Comparison of ENCODE assay signal across 27 cellular contexts in genomic region chr4:24256547-24256946, GRCh38.
"Had no signal": no experiment of that assay in that cellular context is flagged by ENCODE, and none has a peak within 500 bp of the region (broad histone marks: within the 10 kb centered on the region; RNA-seq: fewer than 3 reads in every experiment).

No MANE protein-coding gene starts in this region.

- H3K36me3 Mint-ChIP-seq: activated naive CD4-positive, alpha-beta T cell treated with anti-CD3 and anti-CD28 coated beads, Interleukin-2, amount 10 ng/mL, durations not matched to agents 7 days and 5 days; activated naive CD4-positive, alpha-beta T cell treated with anti-CD3 and anti-CD28 coated beads, Interleukin-2, amount 50 U/mL, for 72 hours; activated naive CD8-positive, alpha-beta T cell treated with anti-CD3 and anti-CD28 coated beads, Interleukin-2, amount 10 ng/mL, durations not matched to agents 7 days and 5 days had no signal

- H3K27me3 Mint-ChIP-seq: activated CD4-positive, alpha-beta memory T cell treated with anti-CD3 and anti-CD28 coated beads, Interleukin-2, amount 10 ng/mL, durations not matched to agents 7 days and 5 days; activated CD4-positive, alpha-beta T cell treated with anti-CD3 and anti-CD28 coated beads, Interleukin-2, amount 10 ng/mL, durations not matched to agents 7 days and 5 days; activated naive CD4-positive, alpha-beta T cell treated with anti-CD3 and anti-CD28 coated beads, Interleukin-2, amount 10 ng/mL, durations not matched to agents 7 days and 5 days; activated naive CD8-positive, alpha-beta T cell treated with anti-CD3 and anti-CD28 coated beads, Interleukin-2, amount 10 ng/mL, durations not matched to agents 7 days and 5 days; activated T-cell treated with anti-CD3 and anti-CD28 coated beads, Interleukin-2, amount 50 U/mL, for 24 hours; central memory CD8-positive, alpha-beta T cell; dendritic cell treated with granulocyte-macrophage colony-stimulating factor and Interleukin-4, amounts not matched to agents 40 ng/mL and 50 ng/mL, for 4 days had no signal

- H3K4me3 Mint-ChIP-seq: activated CD4-positive, alpha-beta memory T cell treated with anti-CD3 and anti-CD28 coated beads, Interleukin-2, amount 10 ng/mL, durations not matched to agents 7 days and 5 days; activated CD4-positive, alpha-beta T cell treated with anti-CD3 and anti-CD28 coated beads, Interleukin-2, amount 10 ng/mL, durations not matched to agents 7 days and 5 days; activated naive CD4-positive, alpha-beta T cell treated with anti-CD3 and anti-CD28 coated beads, Interleukin-2, amount 10 ng/mL, durations not matched to agents 7 days and 5 days; activated naive CD8-positive, alpha-beta T cell treated with anti-CD3 and anti-CD28 coated beads, Interleukin-2, amount 10 ng/mL, durations not matched to agents 7 days and 5 days; activated T-cell treated with anti-CD3 and anti-CD28 coated beads, Interleukin-2, amount 50 U/mL, for 24 hours; activated T-cell treated with anti-CD3 and anti-CD28 coated beads, Interleukin-2, amount 50 U/mL, for 72 hours; central memory CD8-positive, alpha-beta T cell; dendritic cell treated with granulocyte-macrophage colony-stimulating factor and Interleukin-4, amounts not matched to agents 40 ng/mL and 50 ng/mL, for 4 days had no signal

- H3K27ac ChIP-seq: ascending aorta, brain microvascular endothelial cell, coronary artery, dorsolateral prefrontal cortex, epithelial cell of prostate, esophagus squamous epithelium had no signal

- H3K27me3 ChIP-seq: ascending aorta, brain microvascular endothelial cell, dorsolateral prefrontal cortex, esophagus squamous epithelium had no signal

- H3K4me3 ChIP-seq: ascending aorta, coronary artery, dorsolateral prefrontal cortex, esophagus squamous epithelium had no signal

- ATAC-seq: activated naive CD4-positive, alpha-beta T cell treated with anti-CD3 and anti-CD28 coated beads, Interleukin-2, amount 50 U/mL, for 72 hours; activated T-cell treated with anti-CD3 and anti-CD28 coated beads, Interleukin-2, amount 50 U/mL, for 72 hours had no signal

- H3K4me1 Mint-ChIP-seq: activated CD4-positive, alpha-beta memory T cell treated with anti-CD3 and anti-CD28 coated beads, Interleukin-2, amount 10 ng/mL, durations not matched to agents 7 days and 5 days; activated CD4-positive, alpha-beta T cell treated with anti-CD3 and anti-CD28 coated beads, Interleukin-2, amount 10 ng/mL, durations not matched to agents 7 days and 5 days; activated naive CD4-positive, alpha-beta T cell treated with anti-CD3 and anti-CD28 coated beads, Interleukin-2, amount 10 ng/mL, durations not matched to agents 7 days and 5 days; activated naive CD8-positive, alpha-beta T cell treated with anti-CD3 and anti-CD28 coated beads, Interleukin-2, amount 10 ng/mL, durations not matched to agents 7 days and 5 days; central memory CD8-positive, alpha-beta T cell had no signal

- H3K9me3 ChIP-seq: ascending aorta, esophagus squamous epithelium had no signal

- H3K4me1 ChIP-seq: ascending aorta, esophagus squamous epithelium had no signal

- DNase-seq: activated CD4-positive, alpha-beta memory T cell treated with anti-CD3 and anti-CD28 coated beads, Interleukin-2, amount 10 ng/mL, durations not matched to agents 7 days and 5 days; activated CD4-positive, alpha-beta T cell treated with anti-CD3 and anti-CD28 coated beads for 1 hour; activated CD4-positive, alpha-beta T cell treated with anti-CD3 and anti-CD28 coated beads for 4 hours; activated CD4-positive, alpha-beta T cell treated with anti-CD3 and anti-CD28 coated beads, Interleukin-2, amount 10 ng/mL, durations not matched to agents 7 days and 5 days; activated CD4-positive, alpha-beta T cell treated with anti-CD3 and anti-CD28 coated beads, Interleukin-2, amount 50 U/mL, for 4 hours; activated CD8-positive, alpha-beta memory T cell treated with anti-CD3 and anti-CD28 coated beads, Interleukin-2, amount 50 U/mL, for 48 hours; activated gamma-delta T cell; activated naive CD4-positive, alpha-beta T cell; activated naive CD4-positive, alpha-beta T cell treated with anti-CD3 and anti-CD28 coated beads, Interleukin-2, amount 10 ng/mL, durations not matched to agents 7 days and 5 days; activated naive CD8-positive, alpha-beta T cell treated with anti-CD3 and anti-CD28 coated beads, Interleukin-2, amount 10 ng/mL, durations not matched to agents 7 days and 5 days; activated T-cell treated with anti-CD3 and anti-CD28 coated beads for 4 hours; activated T-cell treated with anti-CD3 and anti-CD28 coated beads, Interleukin-2, amount 50 U/mL, for 24 hours; activated T-cell treated with anti-CD3 and anti-CD28 coated beads, Interleukin-2, amount 50 U/mL, for 72 hours; brain microvascular endothelial cell; dorsolateral prefrontal cortex; effector memory CD4-positive, alpha-beta T cell; esophagus squamous epithelium; foreskin melanocyte; head of caudate nucleus; hippocampal formation; T-helper 2 cell had no signal

- H3K27ac Mint-ChIP-seq: activated CD4-positive, alpha-beta memory T cell treated with anti-CD3 and anti-CD28 coated beads, Interleukin-2, amount 10 ng/mL, durations not matched to agents 7 days and 5 days; activated CD4-positive, alpha-beta T cell treated with anti-CD3 and anti-CD28 coated beads, Interleukin-2, amount 10 ng/mL, durations not matched to agents 7 days and 5 days; activated naive CD4-positive, alpha-beta T cell treated with anti-CD3 and anti-CD28 coated beads, Interleukin-2, amount 10 ng/mL, durations not matched to agents 7 days and 5 days; activated naive CD4-positive, alpha-beta T cell treated with anti-CD3 and anti-CD28 coated beads, Interleukin-2, amount 50 U/mL, for 72 hours; activated naive CD8-positive, alpha-beta T cell treated with anti-CD3 and anti-CD28 coated beads, Interleukin-2, amount 10 ng/mL, durations not matched to agents 7 days and 5 days; activated T-cell treated with anti-CD3 and anti-CD28 coated beads, Interleukin-2, amount 50 U/mL, for 24 hours; activated T-cell treated with anti-CD3 and anti-CD28 coated beads, Interleukin-2, amount 50 U/mL, for 72 hours; dendritic cell treated with granulocyte-macrophage colony-stimulating factor and Interleukin-4, amounts not matched to agents 40 ng/mL and 50 ng/mL, for 4 days had no signal

- H3K36me3 ChIP-seq: ascending aorta, brain microvascular endothelial cell, esophagus squamous epithelium had no signal

- H3K9me3 Mint-ChIP-seq: activated CD4-positive, alpha-beta memory T cell treated with anti-CD3 and anti-CD28 coated beads, Interleukin-2, amount 10 ng/mL, durations not matched to agents 7 days and 5 days; activated CD4-positive, alpha-beta T cell treated with anti-CD3 and anti-CD28 coated beads, Interleukin-2, amount 10 ng/mL, durations not matched to agents 7 days and 5 days; activated naive CD4-positive, alpha-beta T cell treated with anti-CD3 and anti-CD28 coated beads, Interleukin-2, amount 10 ng/mL, durations not matched to agents 7 days and 5 days; activated naive CD8-positive, alpha-beta T cell treated with anti-CD3 and anti-CD28 coated beads, Interleukin-2, amount 10 ng/mL, durations not matched to agents 7 days and 5 days; activated T-cell treated with anti-CD3 and anti-CD28 coated beads, Interleukin-2, amount 50 U/mL, for 24 hours; dendritic cell treated with granulocyte-macrophage colony-stimulating factor and Interleukin-4, amounts not matched to agents 40 ng/mL and 50 ng/mL, for 4 days had no signal
